In genomic region chr2:104049433-104049832, GRCh38 we compare ENCODE assay signal across 25 cellular contexts.
"Had no signal": no experiment of that assay in that cellular context is flagged by ENCODE, and none has a peak within 500 bp of the region (broad histone marks: within the 10 kb centered on the region; RNA-seq: fewer than 3 reads in every experiment).

No MANE protein-coding gene starts in this region.

- H3K36me3 ChIP-seq: SJSA1 had no signal

- FAIRE-seq: HTR-8/SVneo, K562, RCC 7860 had no signal

- H3K9me3 ChIP-seq: SJSA1 had no signal

- DNase-seq: Kasumi-1, MV-4-11, NCI-H1048, NCI-H1105, NCI-H1417, NCI-H1436 treated with DMSO at 0.1 percent for 48 hours, NCI-H1694 treated with DMSO at 0.1 percent for 48 hours, NCI-H1930, NCI-H2081, NCI-H2107, NCI-H2227 treated with DMSO at 0.1 percent for 48 hours, NCI-H510A, NCI-H524 treated with DMSO at 0.1 percent for 48 hours, NCI-H69, NCI-H774, Right ventricle myocardium superior, RPMI8226, SIG-M5 had no signal

- H3K4me1 ChIP-seq: SJSA1 had no signal

- H3K27me3 ChIP-seq: SJSA1 had no signal

- H3K4me2 ChIP-seq: KMS-11 had no signal

- H3K4me3 ChIP-seq: K562, SJSA1, SK-N-MC had no signal

- H3K27ac ChIP-seq: HL-60, KMS-11, SJSA1, SK-N-MC had no signal

- ATAC-seq: K562 had no signal

- H3K9ac ChIP-seq: KMS-11 had no signal
